Comparison of ENCODE assay signal across 32 cellular contexts in the genomic region with DNA sequence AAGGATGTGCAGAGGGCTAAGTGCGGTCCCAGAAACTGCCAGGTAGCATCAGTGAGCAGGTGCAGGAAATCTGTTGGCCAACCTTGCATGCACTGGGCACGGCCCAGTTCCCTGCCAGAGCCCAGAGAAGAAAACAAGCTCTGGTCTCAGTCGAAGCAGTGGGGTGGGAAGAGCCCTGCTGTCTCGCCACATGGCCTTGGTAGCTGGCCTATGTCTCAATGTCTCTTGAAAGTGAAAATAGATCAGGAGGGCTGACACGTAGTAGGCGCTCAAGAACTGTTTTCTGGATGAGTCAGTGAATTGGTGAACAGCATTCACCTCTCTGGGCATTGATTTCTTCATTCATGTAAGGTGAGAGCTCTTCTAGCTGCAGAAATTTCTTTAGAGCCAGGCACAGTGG.
DNase-seq lines count a peak whose midpoint lies in the region; ATAC-seq, FAIRE-seq and TF ChIP-seq lines count a peak whose summit lies in the region.
"Had no signal": no experiment of that assay in that cellular context is flagged by ENCODE, and none has a peak within 500 bp of the region (broad histone marks: within the 10 kb centered on the region; RNA-seq: fewer than 3 reads in every experiment).

No MANE protein-coding gene starts in this region.

- no peak overlapping the region for H3K27ac ChIP-seq in GM12878 (ENCODE audit: control insufficient read depth, insufficient read depth)
- H3K27ac ChIP-seq: BLaER1 treated with 17β-estradiol and CSF1 and Interleukin-3, amounts not matched to agents 10 nM and 100 nM; left ventricle myocardium inferior; Peyer's patch; testis had no signal

- no peak overlapping the region for H3K4me2 ChIP-seq in GM12878 (ENCODE audit: control insufficient read depth, insufficient read depth)

- POLR2A ChIA-PET in GM12878 (lab: Charles Lee): interaction anchor here (1.1 kb wide), 1 partner anchor 11 kb away, joined by 3 read pairs; no protein-coding TSS in a partner anchor

- H4K20me1 ChIP-seq in GM12878 (ENCODE audit: control insufficient read depth, insufficient read depth): no peaks in the 10 kb centered on the region
- H4K20me1 ChIP-seq: BLaER1 treated with 17β-estradiol and CSF1 and Interleukin-3, amounts not matched to agents 10 nM and 100 nM had no signal

- CTCF ChIA-PET in activated naive CD4-positive, alpha-beta T cell treated with anti-CD3 and anti-CD28 coated beads for 36 hours (lab: Charles Lee): interaction anchor here (0.6 kb wide), 1 partner anchor 11 kb away, joined by 5 read pairs; no protein-coding TSS in a partner anchor
- CTCF ChIA-PET in activated naive CD4-positive, alpha-beta T cell treated with anti-CD3 and anti-CD28 coated beads, Interleukin-2, amount 10 ng/mL, durations not matched to agents 7 days and 5 days (lab: Charles Lee): interaction anchor here (0.6 to 0.8 kb wide), 2 partner anchors 20 to 984 kb away, joined by 3 read pairs; no protein-coding TSS in a partner anchor
- CTCF ChIA-PET in GM12878 (lab: Yijun Ruan, JAX): interaction anchor here (0.7 to 1.4 kb wide), 3 partner anchors 9 to 129 kb away, joined by 3 read pairs; no protein-coding TSS in a partner anchor

- 47% methylated on average over 6 of the region's 6 CpGs for WGBS in GM12878 (ENCODE audit: insufficient coverage, insufficient replicate concordance, low lambda C conversion rate, missing lambda C conversion rate)

- H3K9ac ChIP-seq in GM12878 (ENCODE audit: control insufficient read depth, insufficient read depth, low read length): no peak overlapping the region
- H3K9ac ChIP-seq: BLaER1 treated with 17β-estradiol and CSF1 and Interleukin-3, amounts not matched to agents 10 nM and 100 nM had no signal

- no peak overlapping the region for H3K27ac Mint-ChIP-seq in activated naive CD4-positive, alpha-beta T cell treated with anti-CD3 and anti-CD28 coated beads for 36 hours
- no peak overlapping the region for H3K27ac Mint-ChIP-seq in activated naive CD4-positive, alpha-beta T cell treated with anti-CD3 and anti-CD28 coated beads, Interleukin-2, amount 10 ng/mL, durations not matched to agents 7 days and 5 days
- H3K27ac Mint-ChIP-seq in T-helper 2 cell treated with Interferon-gamma antibody and Interleukin-4, amounts not matched to agents 5 μg/mL and 100 μg/mL, for 36 hours: no peak overlapping the region
- no peak overlapping the region for H3K27ac Mint-ChIP-seq in osteocyte (ENCODE audit: unreplicated experiment)
- H3K27ac Mint-ChIP-seq: activated T-helper 1 cell treated with anti-CD3 and anti-CD28 coated beads, Interleukin-12 subunit alpha, Interleukin-12 subunit beta, Interleukin-2, Interleukin-4 antibody, amounts not matched to agents 30 ng/mL and 10 ng/mL and 1 ng/mL, durations not matched to agents 14 hours and 24 hours and 36 hours had no signal

- DNase-seq in activated naive CD4-positive, alpha-beta T cell treated with anti-CD3 and anti-CD28 coated beads for 36 hours: peak; percentile 52
- no peak for DNase-seq in activated naive CD4-positive, alpha-beta T cell treated with anti-CD3 and anti-CD28 coated beads, Interleukin-2, amount 10 ng/mL, durations not matched to agents 7 days and 5 days
- DNase-seq in T-helper 2 cell treated with Interferon-gamma antibody and Interleukin-4, amounts not matched to agents 5 μg/mL and 100 μg/mL, for 36 hours (ENCODE audit: low spot score): peak; percentile 6
- DNase-seq in GM12878 (ENCODE audit: low read depth, low spot score) (no peak), osteocyte (ENCODE audit: extremely low spot score, unreplicated experiment) (no peak), A172 (ENCODE audit: low spot score) (no peak), mucosa of gallbladder (ENCODE audit: low spot score) (no peak)
- peak; percentile 28 for DNase-seq in stimulated activated CD8-positive, alpha-beta memory T cell treated with anti-CD3 and anti-CD28 coated beads, Interleukin-4, amount 100 ng/mL, for 48 hours
- DNase-seq: Caco-2; DMS79; effector CD4-positive, alpha-beta T cell; GF-D8; H9; KBM-7; left ventricle myocardium inferior; mesendoderm; MG63; naive B cell; NCI-H1417; NCI-H2081; NCI-H226; NCI-H69; occipital lobe; Peyer's patch; SHP77 treated with DMSO at 0.1 percent for 48 hours; SW 1271; T1000; testis had no signal

- H3K4me3 ChIP-seq in GM12878: no peak overlapping the region
- H3K4me3 ChIP-seq: BLaER1 treated with 17β-estradiol and CSF1 and Interleukin-3, amounts not matched to agents 10 nM and 100 nM; left ventricle myocardium inferior; MG63; Peyer's patch; skin epidermis; testis had no signal

- TF ChIP-seq EP300 in GM12878 (IDR thresholded peaks at IDR 0.05; ENCODE audit: borderline replicate concordance in 1 of 2, control insufficient read depth in 1 of 2, low read depth in 2 of 2, low read length in 2 of 2): no peak

- in situ Hi-C loops in GM12878 (cut with MboI): loop anchor here (25.0 kb wide), 1 partner anchor 740 kb away; no protein-coding TSS in a partner anchor

- no TSS peak for BruUV-seq in GM12878 (replicated peaks; lab: Mats Ljungman, UMichigan)

- no peaks in the 10 kb centered on the region for H3K36me3 Mint-ChIP-seq in activated naive CD4-positive, alpha-beta T cell treated with anti-CD3 and anti-CD28 coated beads for 36 hours (ENCODE audit: low read depth)
- H3K36me3 Mint-ChIP-seq in activated naive CD4-positive, alpha-beta T cell treated with anti-CD3 and anti-CD28 coated beads, Interleukin-2, amount 10 ng/mL, durations not matched to agents 7 days and 5 days: no peaks in the 10 kb centered on the region
- H3K36me3 Mint-ChIP-seq in T-helper 2 cell treated with Interferon-gamma antibody and Interleukin-4, amounts not matched to agents 5 μg/mL and 100 μg/mL, for 36 hours (ENCODE audit: low read depth): no peaks in the 10 kb centered on the region
- H3K36me3 Mint-ChIP-seq in osteocyte (ENCODE audit: unreplicated experiment): peaks cover 2% of the 10 kb centered on the region
- H3K36me3 Mint-ChIP-seq: naive B cell had no signal

- no peak for TF ChIP-seq POLR2A in GM12878 (IDR thresholded peaks at IDR 0.05; ENCODE audit: low read depth, low read length)

- intact Hi-C loops in activated naive CD4-positive, alpha-beta T cell treated with anti-CD3 and anti-CD28 coated beads for 36 hours (cut with micrococcal nuclease): loop anchor here (2.0 to 10.0 kb wide), 2 partner anchors 20 to 58 kb away; no protein-coding TSS in a partner anchor
- intact Hi-C loops in GM12878 (cut with micrococcal nuclease; ENCODE audit: unreplicated experiment): no loop called here

- H3K27me3 Mint-ChIP-seq in activated naive CD4-positive, alpha-beta T cell treated with anti-CD3 and anti-CD28 coated beads for 36 hours (ENCODE audit: low read depth): no peaks in the 10 kb centered on the region
- no peaks in the 10 kb centered on the region for H3K27me3 Mint-ChIP-seq in activated naive CD4-positive, alpha-beta T cell treated with anti-CD3 and anti-CD28 coated beads, Interleukin-2, amount 10 ng/mL, durations not matched to agents 7 days and 5 days
- no peaks in the 10 kb centered on the region for H3K27me3 Mint-ChIP-seq in T-helper 2 cell treated with Interferon-gamma antibody and Interleukin-4, amounts not matched to agents 5 μg/mL and 100 μg/mL, for 36 hours (ENCODE audit: low read depth)
- H3K27me3 Mint-ChIP-seq in osteocyte (ENCODE audit: unreplicated experiment): no peaks in the 10 kb centered on the region
- H3K27me3 Mint-ChIP-seq: naive B cell had no signal

- no peaks in the 10 kb centered on the region for H3K9me3 ChIP-seq in GM12878 (replicated peaks; ENCODE audit: control insufficient read depth, insufficient read depth, low read length)
- H3K9me3 ChIP-seq: BLaER1 treated with 17β-estradiol and CSF1 and Interleukin-3, amounts not matched to agents 10 nM and 100 nM; Caco-2; left ventricle myocardium inferior; MG63; Peyer's patch; testis had no signal

- FAIRE-seq in GM12878 (lab: Jason Lieb, UNC): no peak
- FAIRE-seq: islet of Langerhans had no signal

- no peak overlapping the region for H3K4me3 Mint-ChIP-seq in activated naive CD4-positive, alpha-beta T cell treated with anti-CD3 and anti-CD28 coated beads for 36 hours
- H3K4me3 Mint-ChIP-seq in activated naive CD4-positive, alpha-beta T cell treated with anti-CD3 and anti-CD28 coated beads, Interleukin-2, amount 10 ng/mL, durations not matched to agents 7 days and 5 days: no peak overlapping the region
- H3K4me3 Mint-ChIP-seq in T-helper 2 cell treated with Interferon-gamma antibody and Interleukin-4, amounts not matched to agents 5 μg/mL and 100 μg/mL, for 36 hours: no peak overlapping the region
- H3K4me3 Mint-ChIP-seq in osteocyte (ENCODE audit: unreplicated experiment): no peak overlapping the region
- H3K4me3 Mint-ChIP-seq: activated T-helper 1 cell treated with anti-CD3 and anti-CD28 coated beads, Interleukin-12 subunit alpha, Interleukin-12 subunit beta, Interleukin-2, Interleukin-4 antibody, amounts not matched to agents 30 ng/mL and 10 ng/mL and 1 ng/mL, durations not matched to agents 14 hours and 24 hours and 36 hours; H9; naive B cell had no signal

- no peaks in the 10 kb centered on the region for H3K36me3 ChIP-seq in GM12878 (ENCODE audit: control insufficient read depth in 2 of 2, insufficient read depth in 2 of 2, low read length in 1 of 2)
- H3K36me3 ChIP-seq: BLaER1 treated with 17β-estradiol and CSF1 and Interleukin-3, amounts not matched to agents 10 nM and 100 nM; left ventricle myocardium inferior; Peyer's patch had no signal

- TF ChIP-seq CTCF in GM12878 (IDR thresholded peaks at IDR 0.05 in 2 of 3, conservative IDR thresholded peaks at IDR 0.05 in 1 of 3; ENCODE audit: control insufficient read depth in 2 of 3, extremely low read depth in 1 of 3, insufficient read depth in 1 of 3, low read depth in 3 of 3, low read length in 3 of 3) (no peak), osteocyte (IDR thresholded peaks at IDR 0.05) (no peak)

- H3K4me1 Mint-ChIP-seq in activated naive CD4-positive, alpha-beta T cell treated with anti-CD3 and anti-CD28 coated beads for 36 hours (ENCODE audit: low read depth): peaks cover 26% of the 10 kb centered on the region
- H3K4me1 Mint-ChIP-seq in activated naive CD4-positive, alpha-beta T cell treated with anti-CD3 and anti-CD28 coated beads, Interleukin-2, amount 10 ng/mL, durations not matched to agents 7 days and 5 days: no peaks in the 10 kb centered on the region
- no peaks in the 10 kb centered on the region for H3K4me1 Mint-ChIP-seq in T-helper 2 cell treated with Interferon-gamma antibody and Interleukin-4, amounts not matched to agents 5 μg/mL and 100 μg/mL, for 36 hours (ENCODE audit: low read depth)
- peaks cover 2% of the 10 kb centered on the region for H3K4me1 Mint-ChIP-seq in osteocyte (ENCODE audit: unreplicated experiment)

- no peaks in the 10 kb centered on the region for H3K4me1 ChIP-seq in GM12878 (ENCODE audit: control insufficient read depth, insufficient read depth, low read length)
- H3K4me1 ChIP-seq: Caco-2, Peyer's patch, testis had no signal

- peak; percentile 14; the same call in 1 of the 3 replicates for ATAC-seq in GM12878

- no peak overlapping the region for H2AFZ ChIP-seq in GM12878 (ENCODE audit: control insufficient read depth, low read depth, low read length)

- no peak for TF ChIP-seq RAD21 in GM12878 (IDR thresholded peaks at IDR 0.05; ENCODE audit: insufficient read depth, low read depth, low read length)

- RAD21 ChIA-PET in GM12878 (lab: Charles Lee; ENCODE audit: unreplicated experiment): interaction anchor here (1.0 kb wide), 1 partner anchor 125 kb away, joined by 3 read pairs; no protein-coding TSS in a partner anchor

- H3K27me3 ChIP-seq in GM12878 (replicated peaks in 1 of 2; ENCODE audit: control insufficient read depth in 2 of 2, insufficient read depth in 2 of 2, low read length in 1 of 2): no peaks in the 10 kb centered on the region
- H3K27me3 ChIP-seq: BLaER1 treated with 17β-estradiol and CSF1 and Interleukin-3, amounts not matched to agents 10 nM and 100 nM; MG63; Peyer's patch; testis had no signal

- SMC1A ChIA-PET in GM12878 (lab: Charles Lee; ENCODE audit: uncharacterized antibody, unreplicated experiment): interaction anchor here (2.6 kb wide), 1 partner anchor 13 kb away, joined by 6 read pairs; no protein-coding TSS in a partner anchor

- no peaks in the 10 kb centered on the region for H3K9me3 Mint-ChIP-seq in activated naive CD4-positive, alpha-beta T cell treated with anti-CD3 and anti-CD28 coated beads for 36 hours
- H3K9me3 Mint-ChIP-seq in activated naive CD4-positive, alpha-beta T cell treated with anti-CD3 and anti-CD28 coated beads, Interleukin-2, amount 10 ng/mL, durations not matched to agents 7 days and 5 days: no peaks in the 10 kb centered on the region
- H3K9me3 Mint-ChIP-seq in T-helper 2 cell treated with Interferon-gamma antibody and Interleukin-4, amounts not matched to agents 5 μg/mL and 100 μg/mL, for 36 hours: no peaks in the 10 kb centered on the region
- H3K9me3 Mint-ChIP-seq in osteocyte (ENCODE audit: unreplicated experiment): no peaks in the 10 kb centered on the region
- H3K9me3 Mint-ChIP-seq: activated T-helper 1 cell treated with anti-CD3 and anti-CD28 coated beads, Interleukin-12 subunit alpha, Interleukin-12 subunit beta, Interleukin-2, Interleukin-4 antibody, amounts not matched to agents 30 ng/mL and 10 ng/mL and 1 ng/mL, durations not matched to agents 14 hours and 24 hours and 36 hours; H9 had no signal

- no peaks in the 10 kb centered on the region for H3K79me2 ChIP-seq in GM12878 (ENCODE audit: control insufficient read depth, insufficient read depth, low read length)

Comparison
In these comparisons a context has a peak if more than half of its experiments do, and no peak if none do; other contexts are left out.
1. DNase-seq: peak in activated naive CD4-positive, alpha-beta T cell treated with anti-CD3 and anti-CD28 coated beads for 36 hours (single experiment), T-helper 2 cell treated with Interferon-gamma antibody and Interleukin-4, amounts not matched to agents 5 μg/mL and 100 μg/mL, for 36 hours (single experiment) and stimulated activated CD8-positive, alpha-beta memory T cell treated with anti-CD3 and anti-CD28 coated beads, Interleukin-4, amount 100 ng/mL, for 48 hours (single experiment); none in activated naive CD4-positive, alpha-beta T cell treated with anti-CD3 and anti-CD28 coated beads, Interleukin-2, amount 10 ng/mL, durations not matched to agents 7 days and 5 days (single experiment), GM12878 (single experiment), osteocyte (single experiment), A172 (single experiment) and mucosa of gallbladder (single experiment).